ENCODE assay signal across 1 cellular context in genomic region chr6:89139509-89140346, GRCh38.
A peak's percentile ranks its signal among the peaks of the same experiment; 100 is the strongest.
TF ChIP-seq lines count a peak whose summit lies in the region.

No MANE protein-coding gene starts in this region.

TF ChIP-seq in IMR-90, 13 proteins besides CTCF, POLR2A, EP300 and RAD21:
- TF ChIP-seq RCOR1 (IDR thresholded peaks at IDR 0.05; ENCODE audit: insufficient replicate concordance, low read length), result no peak
- TF ChIP-seq CEBPB (IDR thresholded peaks at IDR 0.05; ENCODE audit: low read depth, low read length), result peak; percentile 63
- TF ChIP-seq USF2 (IDR thresholded peaks at IDR 0.05; ENCODE audit: low read depth, low read length), result no peak
- TF ChIP-seq RFX5 (IDR thresholded peaks at IDR 0.05; ENCODE audit: low read depth, low read length), result no peak
